21 cellular contexts compared by ENCODE assay signal in the genomic region with DNA sequence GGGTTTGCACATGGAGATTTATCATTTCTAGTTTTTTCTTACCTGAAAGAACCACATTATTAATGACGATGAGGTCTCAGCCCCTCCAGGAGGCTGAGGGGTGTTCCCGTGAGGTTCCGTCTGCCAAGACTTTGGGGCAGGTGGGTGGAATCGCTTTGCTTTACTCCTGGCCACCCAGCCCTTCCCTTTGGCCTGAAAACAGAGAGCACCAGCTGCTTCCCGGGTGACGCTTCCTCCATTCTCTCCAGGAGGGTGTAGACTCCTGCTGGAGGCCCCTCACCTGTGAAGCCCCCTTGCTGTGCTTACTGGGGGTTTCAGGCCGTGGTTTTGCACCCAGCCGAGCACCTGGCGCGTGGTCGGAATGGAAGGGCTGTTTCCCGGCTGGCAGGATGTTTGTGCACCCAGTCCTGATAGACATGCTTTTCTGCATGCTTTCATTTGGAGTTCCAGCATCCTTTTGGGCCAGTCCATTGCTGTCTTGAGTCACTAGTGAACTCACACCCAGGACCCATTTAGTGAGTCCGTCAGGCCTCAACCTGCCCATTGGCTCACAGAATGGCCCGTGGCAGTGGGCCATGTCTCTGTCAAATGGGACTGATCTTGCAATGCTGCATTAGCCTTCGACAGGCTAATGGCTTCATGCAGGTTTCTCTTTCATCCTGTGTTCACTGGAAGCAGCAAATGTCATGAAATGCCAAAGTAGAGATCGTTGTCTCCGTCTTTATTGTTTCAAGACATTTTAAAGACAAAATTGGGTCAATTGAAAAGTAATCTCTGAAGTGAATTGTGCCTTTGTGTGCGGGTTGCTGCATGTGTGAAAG.
DNase-seq lines count a peak whose midpoint lies in the region; ATAC-seq lines count a peak whose summit lies in the region.
"Had no signal": no experiment of that assay in that cellular context is flagged by ENCODE, and none has a peak within 500 bp of the region (broad histone marks: within the 10 kb centered on the region; RNA-seq: fewer than 3 reads in every experiment).

No MANE protein-coding gene starts in this region.

- no peak overlapping the region for H4K8ac ChIP-seq in mesendoderm (ENCODE audit: low read depth, low read length)

- peak; percentile 10 for DNase-seq in activated effector memory CD4-positive, alpha-beta T cell treated with anti-CD3 and anti-CD28 coated beads, Interleukin-2, amount 50 U/mL, for 16 hours
- DNase-seq in activated effector memory CD4-positive, alpha-beta T cell treated with Interleukin-2 at 50 U/mL for 16 hours, result no peak
- DNase-seq in epithelial cell of prostate (ENCODE audit: low read depth, low spot score) (peak; percentile 31), SHP77 (lab: John Stamatoyannopoulos, UW) (no peak), superior temporal gyrus (ENCODE audit: extremely low spot score) (no peak), mesendoderm (no peak)
- no peak for DNase-seq in stimulated activated naive B cell treated with anti-CD40 and anti-IgM and Interleukin-4, amounts not matched to agents 10 μg/mL and 1 μg/mL and 100 μg/mL, for 72 hours
- DNase-seq: activated gamma-delta T cell treated with Interleukin-2 at 50 U/mL for 16 hours; DMS79 treated with DMSO at 0.1 percent for 48 hours; naive thymus-derived CD4-positive, alpha-beta T cell; NCI-H1694 treated with DMSO at 0.1 percent for 48 hours; NCI-H446; stimulated activated CD4-positive, alpha-beta T cell treated with anti-CD3 and anti-CD28 coated beads, Interleukin-12 subunit alpha, Interleukin-12 subunit beta, amount 100 ng/mL, for 4 hours; T-cell; trophoblast cell had no signal

- WGBS in mesendoderm (ENCODE audit: extremely low coverage, insufficient coverage, low lambda C conversion rate), result no CpG with 5 or more reads among the region's 18 CpGs

- H3K4me1 ChIP-seq in mesendoderm (ENCODE audit: control insufficient read depth, low read depth, low read length), result no peaks in the 10 kb centered on the region
- H3K4me1 ChIP-seq: A549, esophagus muscularis mucosa, HAP-1 had no signal

- H4K5ac ChIP-seq in mesendoderm (ENCODE audit: low read length), result no peak overlapping the region

- peaks cover 12 to 22% of the 10 kb centered on the region in 2 donors for H3K36me3 Mint-ChIP-seq in stimulated activated naive B cell treated with anti-CD40 and anti-IgM and Interleukin-4, amounts not matched to agents 10 μg/mL and 1 μg/mL and 100 μg/mL, for 72 hours
- H3K36me3 Mint-ChIP-seq: T-cell had no signal

- no peaks in the 10 kb centered on the region for H3K79me2 ChIP-seq in mesendoderm (ENCODE audit: control insufficient read depth, insufficient read depth, low read length)

- no peak overlapping the region for H3K4me3 ChIP-seq in mesendoderm (ENCODE audit: low read length)
- H3K4me3 ChIP-seq: A549, esophagus muscularis mucosa, HAP-1 had no signal

- H3K36me3 ChIP-seq in KOPT-K1 (ENCODE audit: insufficient read depth, low read length) (no peaks in the 10 kb centered on the region), mesendoderm (ENCODE audit: control insufficient read depth, insufficient read depth, low read length) (no peaks in the 10 kb centered on the region)
- H3K36me3 ChIP-seq: HAP-1 had no signal

- H3K27me3 Mint-ChIP-seq in stimulated activated naive B cell treated with anti-CD40 and anti-IgM and Interleukin-4, amounts not matched to agents 10 μg/mL and 1 μg/mL and 100 μg/mL, for 72 hours, result no peaks in the 10 kb centered on the region
- H3K27me3 Mint-ChIP-seq: dendritic cell treated with granulocyte-macrophage colony-stimulating factor and Interleukin-4, amounts not matched to agents 40 ng/mL and 50 ng/mL, for 4 days; naive thymus-derived CD4-positive, alpha-beta T cell; T-cell had no signal

- no peaks in the 10 kb centered on the region for H3K79me1 ChIP-seq in mesendoderm (ENCODE audit: low read length)

- H3K27ac ChIP-seq in KOPT-K1 (ENCODE audit: low read depth, low read length, poor library complexity, severe bottlenecking) (peak overlapping the region; percentile 34), epithelial cell of prostate (no peak overlapping the region), mesendoderm (ENCODE audit: low read depth, low read length) (no peak overlapping the region)
- H3K27ac ChIP-seq: esophagus muscularis mucosa, VCaP had no signal

- H2BK5ac ChIP-seq in mesendoderm (ENCODE audit: low read length), result no peak overlapping the region

- no peak overlapping the region for H3K4me3 Mint-ChIP-seq in stimulated activated naive B cell treated with anti-CD40 and anti-IgM and Interleukin-4, amounts not matched to agents 10 μg/mL and 1 μg/mL and 100 μg/mL, for 72 hours
- H3K4me3 Mint-ChIP-seq: dendritic cell treated with granulocyte-macrophage colony-stimulating factor and Interleukin-4, amounts not matched to agents 40 ng/mL and 50 ng/mL, for 4 days; naive thymus-derived CD4-positive, alpha-beta T cell; T-cell had no signal

- H3K9me3 Mint-ChIP-seq in stimulated activated naive B cell treated with anti-CD40 and anti-IgM and Interleukin-4, amounts not matched to agents 10 μg/mL and 1 μg/mL and 100 μg/mL, for 72 hours, result no peaks in the 10 kb centered on the region
- H3K9me3 Mint-ChIP-seq: dendritic cell treated with granulocyte-macrophage colony-stimulating factor and Interleukin-4, amounts not matched to agents 40 ng/mL and 50 ng/mL, for 4 days; naive thymus-derived CD4-positive, alpha-beta T cell; T-cell had no signal

- H3K9me3 ChIP-seq in KOPT-K1 (ENCODE audit: insufficient read depth, low read length, poor library complexity, severe bottlenecking), result no peaks in the 10 kb centered on the region
- H3K9me3 ChIP-seq: A549, esophagus muscularis mucosa, HAP-1 had no signal

- no peak overlapping the region for H3K9ac ChIP-seq in mesendoderm (ENCODE audit: low read length)

- H3K27me3 ChIP-seq in mesendoderm (ENCODE audit: insufficient read depth, low read length, poor library complexity), result no peaks in the 10 kb centered on the region
- H3K27me3 ChIP-seq: esophagus muscularis mucosa had no signal

- no peak overlapping the region for H2AK5ac ChIP-seq in mesendoderm (ENCODE audit: low read length)

- H3K23ac ChIP-seq in mesendoderm (ENCODE audit: low read length), result no peak overlapping the region

- H3K4me2 ChIP-seq in mesendoderm (ENCODE audit: low read length), result no peak overlapping the region
- H3K4me2 ChIP-seq: A549 had no signal

- H3K4ac ChIP-seq in mesendoderm (ENCODE audit: low read depth, low read length), result no peak overlapping the region

- H3K27ac Mint-ChIP-seq in stimulated activated naive B cell treated with anti-CD40 and anti-IgM and Interleukin-4, amounts not matched to agents 10 μg/mL and 1 μg/mL and 100 μg/mL, for 72 hours, result peak overlapping the region; percentile 75
- H3K27ac Mint-ChIP-seq: dendritic cell treated with granulocyte-macrophage colony-stimulating factor and Interleukin-4, amounts not matched to agents 40 ng/mL and 50 ng/mL, for 4 days; T-cell had no signal

- H3K56ac ChIP-seq in mesendoderm (ENCODE audit: low read length), result no peak overlapping the region

- ATAC-seq in stimulated activated naive B cell treated with anti-CD40 and anti-IgM and Interleukin-4, amounts not matched to agents 10 μg/mL and 1 μg/mL and 100 μg/mL, for 72 hours (replicated peaks), result no peak
- ATAC-seq: A549; naive thymus-derived CD4-positive, alpha-beta T cell; T-cell had no signal

- no peak overlapping the region for H2BK120ac ChIP-seq in mesendoderm (ENCODE audit: low read depth, low read length)

- peaks cover 11 to 22% of the 10 kb centered on the region in 2 donors for H3K4me1 Mint-ChIP-seq in stimulated activated naive B cell treated with anti-CD40 and anti-IgM and Interleukin-4, amounts not matched to agents 10 μg/mL and 1 μg/mL and 100 μg/mL, for 72 hours

- no peak overlapping the region for H2BK15ac ChIP-seq in mesendoderm (replicated peaks; ENCODE audit: low read depth)

- no peak overlapping the region for H3K18ac ChIP-seq in mesendoderm (ENCODE audit: low read length)

Comparison
In these comparisons a context has a peak if more than half of its experiments do, and no peak if none do; other contexts are left out.
1. DNase-seq: peak in activated effector memory CD4-positive, alpha-beta T cell treated with anti-CD3 and anti-CD28 coated beads, Interleukin-2, amount 50 U/mL, for 16 hours (single experiment) and epithelial cell of prostate (single experiment); none in activated effector memory CD4-positive, alpha-beta T cell treated with Interleukin-2 at 50 U/mL for 16 hours (single experiment), stimulated activated naive B cell treated with anti-CD40 and anti-IgM and Interleukin-4, amounts not matched to agents 10 μg/mL and 1 μg/mL and 100 μg/mL, for 72 hours (single experiment), SHP77 (0 of 2), superior temporal gyrus (single experiment) and mesendoderm (single experiment).